In genomic region chr14:63770187-63770807, GRCh38 we compare ENCODE assay signal across 8 cellular contexts. TPM values are rescaled to one million over a fixed set of nuclear protein-coding genes. Genes with fewer than 3 reads are reported as not detected.
DNase-seq lines count a peak whose midpoint lies in the region; ATAC-seq and TF ChIP-seq lines count a peak whose summit lies in the region.

No MANE protein-coding gene starts in this region.

- H3K4me3 Mint-ChIP-seq in CD4-positive, CD25-positive, alpha-beta regulatory T cell = no peak overlapping the region
- no peak overlapping the region for H3K4me3 Mint-ChIP-seq in neural crest cell

- no peaks in the 10 kb centered on the region for H3K36me3 ChIP-seq in CD4-positive, CD25-positive, alpha-beta regulatory T cell (ENCODE audit: control insufficient read depth, insufficient read depth, low read length)

- H3K9me3 Mint-ChIP-seq in CD4-positive, CD25-positive, alpha-beta regulatory T cell = peaks cover 0 to 1% (median 0%) of the 10 kb centered on the region in 7 donors
- H3K9me3 Mint-ChIP-seq in neural crest cell = no peaks in the 10 kb centered on the region

- H3K27ac ChIP-seq in CD4-positive, CD25-positive, alpha-beta regulatory T cell (ENCODE audit: insufficient read depth, low read length, poor library complexity, severe bottlenecking) = no peak overlapping the region

- H3K4me3 ChIP-seq in CD4-positive, CD25-positive, alpha-beta regulatory T cell (ENCODE audit: low read depth, low read length) = no peak overlapping the region

- H3K27me3 Mint-ChIP-seq in CD4-positive, CD25-positive, alpha-beta regulatory T cell = no peaks in the 10 kb centered on the region
- H3K27me3 Mint-ChIP-seq in neural crest cell (ENCODE audit: low read depth) = no peaks in the 10 kb centered on the region

- H3K9me3 ChIP-seq in CD4-positive, CD25-positive, alpha-beta regulatory T cell (ENCODE audit: control insufficient read depth in 2 of 2, low read length in 2 of 2) = no peaks in the 10 kb centered on the region

- H3K36me3 Mint-ChIP-seq in CD4-positive, CD25-positive, alpha-beta regulatory T cell = no peaks in the 10 kb centered on the region
- no peaks in the 10 kb centered on the region for H3K36me3 Mint-ChIP-seq in neural crest cell (ENCODE audit: low read depth)

- H3K4me1 ChIP-seq in CD4-positive, CD25-positive, alpha-beta regulatory T cell (ENCODE audit: control insufficient read depth, insufficient read depth, low read length, poor library complexity, severe bottlenecking) = peaks cover 5% of the 10 kb centered on the region

- ATAC-seq in CD4-positive, CD25-positive, alpha-beta regulatory T cell (ENCODE audit: low read depth in 2 of 2) = peak; percentile 86 to 87
- peak; percentile 76 for ATAC-seq in GM19395 (IDR thresholded peaks at IDR 0.05; ENCODE audit: unreplicated experiment)
- peak; percentile 57 for ATAC-seq in esophagus mucosa
- no peak for ATAC-seq in HG02642 (IDR thresholded peaks at IDR 0.05; ENCODE audit: poor library complexity, unreplicated experiment)

- no peaks in the 10 kb centered on the region for H3K27me3 ChIP-seq in CD4-positive, CD25-positive, alpha-beta regulatory T cell (ENCODE audit: control insufficient read depth, insufficient read depth, low read length)

- DNase-seq in CD4-positive, CD25-positive, alpha-beta regulatory T cell = peak; percentile 35 to 82 (median 64)
- peak; percentile 68 for DNase-seq in NCI-H1694 treated with DMSO at 0.1 percent for 48 hours (lab: John Stamatoyannopoulos, UW)
- DNase-seq in activated CD4-positive, alpha-beta T cell treated with anti-CD3 and anti-CD28 coated beads, Interleukin-2, amount 50 U/mL, for 4 hours = peak; percentile 41 to 48
- DNase-seq in neural crest cell (ENCODE audit: low read depth, low spot score) = peak; percentile 19
- DNase-seq in SHP77 treated with DMSO at 0.1 percent for 48 hours (lab: John Stamatoyannopoulos, UW) = no peak

- peaks cover 0 to 12% (median 9%) of the 10 kb centered on the region in 4 donors for H3K4me1 Mint-ChIP-seq in CD4-positive, CD25-positive, alpha-beta regulatory T cell
- H3K4me1 Mint-ChIP-seq in neural crest cell = peaks cover 6% of the 10 kb centered on the region

- no peak overlapping the region for H3K27ac Mint-ChIP-seq in CD4-positive, CD25-positive, alpha-beta regulatory T cell
- H3K27ac Mint-ChIP-seq in neural crest cell (ENCODE audit: unreplicated experiment) = no peak overlapping the region

- peak; percentile 69 for TF ChIP-seq CTCF in neural crest cell (conservative IDR thresholded peaks at IDR 0.05)

RNA-seq across cellular contexts. Expression of gene SGPP1, which starts 42.4 kb away (rescaled TPM):
- total RNA-seq in CD4-positive, CD25-positive, alpha-beta regulatory T cell = 25.0 TPM
- 10 to 100 TPM; 24.9 to 38.6 (median 34.2) TPM for polyA plus RNA-seq in CD4-positive, CD25-positive, alpha-beta regulatory T cell
- total RNA-seq in esophagus mucosa = 6.2 TPM
- total RNA-seq in neural crest cell = 11.5 and 11.8 TPM in 2 replicates
